In the genomic region with DNA sequence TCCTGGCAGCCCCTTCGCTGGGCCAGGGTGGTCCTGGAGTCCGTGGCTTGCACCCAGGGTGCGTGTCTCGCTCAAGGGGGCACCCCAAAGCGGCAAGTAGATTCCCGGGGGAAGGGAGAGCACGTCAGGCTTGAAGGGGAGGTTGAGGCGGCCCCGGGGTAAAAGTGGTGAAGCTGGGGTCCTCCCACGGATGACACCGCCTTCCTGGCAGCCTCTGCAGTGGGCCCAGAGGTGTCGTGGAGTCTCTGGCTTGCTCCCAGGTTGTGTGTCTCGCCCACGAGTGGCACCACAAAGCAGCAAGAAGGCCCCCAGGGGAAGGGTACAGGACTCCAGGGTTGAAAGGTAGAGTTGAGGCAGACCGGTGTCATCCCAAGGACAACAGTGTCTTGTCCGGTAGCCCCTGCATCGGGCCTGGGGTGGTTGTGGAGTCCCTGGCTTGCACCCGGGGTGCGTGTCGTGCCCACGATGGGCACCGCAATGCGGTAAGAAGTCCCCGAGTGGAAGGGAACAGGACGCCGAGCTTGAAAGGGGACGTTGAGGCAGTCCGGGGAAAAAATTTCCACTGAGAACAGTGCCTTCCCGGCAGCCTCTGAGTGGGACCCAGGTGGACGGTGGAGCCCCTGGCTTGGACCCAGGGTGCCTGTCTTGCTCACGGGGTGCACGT, we compare ENCODE assay signal across 15 cellular contexts.
"Had no signal": no experiment of that assay in that cellular context is flagged by ENCODE, and none has a peak within 500 bp of the region (broad histone marks: within the 10 kb centered on the region; RNA-seq: fewer than 3 reads in every experiment).

No MANE protein-coding gene starts in this region.

- H3K27ac ChIP-seq: coronary artery, gastrocnemius medialis, left ventricle myocardium inferior had no signal

- H3K27me3 Mint-ChIP-seq: naive B cell had no signal

- H3K36me3 ChIP-seq: gastrocnemius medialis, left ventricle myocardium inferior had no signal

- H3K27ac Mint-ChIP-seq: immature natural killer cell, naive B cell, nephron had no signal

- DNase-seq: cerebellar nuclear complex; effector CD4-positive, alpha-beta T cell; gastrocnemius medialis; immature natural killer cell; left cardiac atrium; left ventricle myocardium inferior; mesenchymal stem cell; naive B cell; small intestine; stimulated activated CD4-positive, alpha-beta T cell treated with anti-CD3 and anti-CD28 coated beads, Interleukin-2, amount 100 ng/mL, for 48 hours; stimulated activated naive CD4-positive, alpha-beta T cell treated with Interleukin-2 at 50 U/mL for 16 hours; trophoblast cell had no signal

- H3K36me3 Mint-ChIP-seq: immature natural killer cell had no signal

- H3K4me1 Mint-ChIP-seq: immature natural killer cell, naive B cell, nephron had no signal

- H3K4me3 ChIP-seq: coronary artery, gastrocnemius medialis, left ventricle myocardium inferior, lung had no signal

- H3K27me3 ChIP-seq: gastrocnemius medialis had no signal

- H3K9me3 ChIP-seq: gastrocnemius medialis had no signal

- H3K4me1 ChIP-seq: gastrocnemius medialis, left ventricle myocardium inferior had no signal

- H3K4me3 Mint-ChIP-seq: immature natural killer cell, nephron had no signal
